ENCODE assay signal across 8 cellular contexts in the genomic region with DNA sequence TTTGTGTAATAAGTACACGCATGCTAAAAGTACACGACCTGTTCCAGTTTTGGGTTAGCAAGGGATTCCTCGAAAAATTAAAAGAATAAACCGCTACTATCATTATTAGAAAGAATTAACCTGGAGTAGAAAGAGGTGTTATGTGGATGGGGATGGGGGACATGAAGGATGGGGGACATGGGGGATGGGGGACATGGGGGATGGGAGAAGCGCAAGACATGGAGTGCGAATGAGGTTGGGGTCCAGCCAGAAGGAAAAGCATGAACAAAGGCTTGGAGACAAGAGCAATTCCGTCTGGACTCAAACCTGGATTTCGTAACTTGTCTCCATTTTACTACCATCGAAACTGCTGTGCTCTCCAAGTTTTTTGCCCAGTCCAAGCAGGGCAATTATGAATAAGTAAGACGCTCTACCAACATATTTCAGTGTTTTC. TPM values are rescaled to one million over a fixed set of nuclear protein-coding genes. Genes with fewer than 3 reads are reported as not detected.
DNase-seq lines count a peak whose midpoint lies in the region; ATAC-seq and TF ChIP-seq lines count a peak whose summit lies in the region.

No MANE protein-coding gene starts in this region.

- H2AFZ ChIP-seq in PC-9 (peak overlapping the region; percentile 90), neural progenitor cell (replicated peaks) (peak overlapping the region; percentile 87)

- H3K4me3 ChIP-seq in PC-9 = peak overlapping the region; percentile 86
- H3K4me3 ChIP-seq in epithelial cell of esophagus (ENCODE audit: low read length) = peak overlapping the region; percentile 81
- peak overlapping the region; percentile 88 for H3K4me3 ChIP-seq in neural progenitor cell

- H3K27ac ChIP-seq in PC-9 (peak overlapping the region; percentile 88), neural progenitor cell (no peak overlapping the region)

- H3F3A ChIP-seq in PC-9 (ENCODE audit: insufficient read depth, low read depth) (peaks cover 16% of the 10 kb centered on the region; the same call in 1 of the 2 replicates), neural progenitor cell (ENCODE audit: low read depth) (no peaks in the 10 kb centered on the region)

- CTCF ChIA-PET in PC-9 (lab: Charles Lee) = no interaction called here

- H3K4me1 Mint-ChIP-seq in neural progenitor cell = peaks cover 26% of the 10 kb centered on the region

- H4K20me1 ChIP-seq in PC-9 (ENCODE audit: insufficient read depth) (peaks cover 18% of the 10 kb centered on the region), neural progenitor cell (ENCODE audit: low read depth) (peaks cover 26% of the 10 kb centered on the region)

- H3K27ac Mint-ChIP-seq in neural progenitor cell = peak overlapping the region; percentile 97

- H3K4me1 ChIP-seq in PC-9 (replicated peaks; ENCODE audit: insufficient read depth) (peaks cover 31% of the 10 kb centered on the region), neural progenitor cell (peaks cover 4% of the 10 kb centered on the region)

- H3K36me3 ChIP-seq in PC-9 (ENCODE audit: low read depth) = peaks cover 24% of the 10 kb centered on the region; the same call in 1 of the 2 replicates
- H3K36me3 ChIP-seq in neural progenitor cell = peaks cover 16% of the 10 kb centered on the region

- no peak for ATAC-seq in HG02885 (IDR thresholded peaks at IDR 0.05; ENCODE audit: poor library complexity, unreplicated experiment)

- H3K9me2 ChIP-seq in PC-9 (ENCODE audit: insufficient read depth) = no peaks in the 10 kb centered on the region

- DNase-seq in NCI-H146 (lab: John Stamatoyannopoulos, UW) = peak; percentile 16
- no peak for DNase-seq in NCI-H146 treated with DMSO at 0.1 percent for 48 hours (lab: John Stamatoyannopoulos, UW; ENCODE audit: unreplicated experiment)
- no peak for DNase-seq in PC-9
- peak; percentile 43 for DNase-seq in epithelial cell of esophagus (ENCODE audit: low read depth)
- DNase-seq in neural progenitor cell (ENCODE audit: low spot score) = peak; percentile 29
- DNase-seq in kidney glomerular epithelial cell (lab: John Stamatoyannopoulos, UW) = no peak
- DNase-seq in NCI-H1092 treated with DMSO at 0.1 percent for 48 hours (lab: John Stamatoyannopoulos, UW) = no peak

- peaks cover 28% of the 10 kb centered on the region for H3K36me3 Mint-ChIP-seq in neural progenitor cell

- H3K9me3 Mint-ChIP-seq in neural progenitor cell = peaks cover 22% of the 10 kb centered on the region

- H3K4me2 ChIP-seq in PC-9 = peak overlapping the region; percentile 94
- peak overlapping the region; percentile 87 for H3K4me2 ChIP-seq in neural progenitor cell

- peaks cover 2% of the 10 kb centered on the region for H3K27me3 Mint-ChIP-seq in neural progenitor cell (ENCODE audit: insufficient read depth, low read depth)

- BruUV-seq in PC-9 (replicated peaks; lab: Mats Ljungman, UMichigan) = TSS peak; percentile 96

- H3K9ac ChIP-seq in neural progenitor cell = no peak overlapping the region

- intact Hi-C loops in PC-9 (cut with micrococcal nuclease; ENCODE audit: unreplicated experiment) = loop anchor here (1.0 to 2.0 kb wide), 2 partner anchors 8 to 42 kb away; no protein-coding TSS in a partner anchor

- POLR2A ChIA-PET in PC-9 (lab: Charles Lee; ENCODE audit: unreplicated experiment) = interaction anchor here (0.5 to 1.0 kb wide), 4 partner anchors 12 to 265 kb away, joined by 3 to 6 read pairs (median 5); no protein-coding TSS in a partner anchor

- H3K79me2 ChIP-seq in PC-9 (ENCODE audit: low read depth) (peaks cover 54% of the 10 kb centered on the region), neural progenitor cell (ENCODE audit: low read depth) (peaks cover 48% of the 10 kb centered on the region)

- TF ChIP-seq CTCF in PC-9 (conservative IDR thresholded peaks at IDR 0.05) (no peak), epithelial cell of esophagus (IDR thresholded peaks at IDR 0.05; ENCODE audit: insufficient read depth, low read depth, low read length, missing control alignments) (no peak), neural progenitor cell (IDR thresholded peaks at IDR 0.05) (no peak)

- H3K27me3 ChIP-seq in PC-9 (ENCODE audit: insufficient read depth, low read depth) = no peaks in the 10 kb centered on the region
- no peaks in the 10 kb centered on the region for H3K27me3 ChIP-seq in neural progenitor cell

- H3K9me3 ChIP-seq in PC-9 (ENCODE audit: insufficient read depth, low read depth) (no peaks in the 10 kb centered on the region), neural progenitor cell (ENCODE audit: low read depth) (peaks cover 19% of the 10 kb centered on the region)

- H3K4me3 Mint-ChIP-seq in neural progenitor cell = peak overlapping the region; percentile 92

RNA-seq across cellular contexts. Expression of a gene that starts 0.6 kb away (rescaled TPM):
- total RNA-seq in PC-9 (2021) (185 and 213 TPM in 2 replicates), neural progenitor cell (ENCODE audit: low replicate concordance) (329 and 332 TPM in 2 replicates)

RNA-seq across cellular contexts. Expression of a gene that starts 3.0 kb away (rescaled TPM):
- not detected in 2 replicates for total RNA-seq in PC-9 (2021)
- total RNA-seq in neural progenitor cell (ENCODE audit: low replicate concordance) = not detected in 2 replicates

RNA-seq across cellular contexts. Expression of a gene that starts 46.0 kb away (rescaled TPM):
- total RNA-seq in PC-9 (2021) (0.28 and 0.60 TPM in 2 replicates), neural progenitor cell (ENCODE audit: low replicate concordance) (0.12 TPM in 1 of 2 replicates, not detected in the other)

Comparison
In these comparisons a context has a peak if more than half of its experiments do, and no peak if none do; other contexts are left out.
1. DNase-seq: peak in NCI-H146 (single experiment), epithelial cell of esophagus (single experiment) and neural progenitor cell (single experiment); none in NCI-H146 treated with DMSO at 0.1 percent for 48 hours (single experiment), PC-9 (0 of 2), kidney glomerular epithelial cell (single experiment) and NCI-H1092 treated with DMSO at 0.1 percent for 48 hours (single experiment).
2. Peak in every context shown above with its lines, with median percentiles within 50 percentile points of each other: H3K4me3 ChIP-seq.